8 cellular contexts compared by ENCODE assay signal in genomic region chr9:128733256-128733655, GRCh38. TPM values are rescaled to one million over a fixed set of nuclear protein-coding genes. Genes with fewer than 3 reads are reported as not detected.
DNase-seq lines count a peak whose midpoint lies in the region; ATAC-seq and TF ChIP-seq lines count a peak whose summit lies in the region.
"Had no signal": no experiment of that assay in that cellular context is flagged by ENCODE, and none has a peak within 500 bp of the region (broad histone marks: within the 10 kb centered on the region; RNA-seq: fewer than 3 reads in every experiment).

No MANE protein-coding gene starts in this region.

- no peaks in the 10 kb centered on the region for H3K9me3 ChIP-seq in mucosa of rectum (ENCODE audit: control insufficient read depth in 2 of 2, low read length in 2 of 2)

- H3K4me3 Mint-ChIP-seq in activated CD8-positive, alpha-beta memory T cell treated with anti-CD3 and anti-CD28 coated beads, Interleukin-2, amount 10 ng/mL, durations not matched to agents 7 days and 5 days = no peak overlapping the region
- H3K4me3 Mint-ChIP-seq: activated T-cell treated with anti-CD3 and anti-CD28 coated beads, Interleukin-2, amount 50 U/mL, for 72 hours had no signal

- H3K36me3 Mint-ChIP-seq in activated CD8-positive, alpha-beta memory T cell treated with anti-CD3 and anti-CD28 coated beads, Interleukin-2, amount 10 ng/mL, durations not matched to agents 7 days and 5 days = peaks cover 9% of the 10 kb centered on the region

- H3K9ac ChIP-seq in mucosa of rectum (ENCODE audit: low read depth in 1 of 2, low read length in 2 of 2) = peak overlapping the region; percentile 30 to 32

- TF ChIP-seq CTCF in GM10248 (IDR thresholded peaks at IDR 0.05; ENCODE audit: control extremely low read depth, extremely low read depth, low read depth, missing control alignments) (peak; percentile 49), epithelial cell of proximal tubule (conservative IDR thresholded peaks at IDR 0.05; ENCODE audit: low read depth, low read length) (peak; percentile 87)

- POLR2A ChIA-PET in GM10248 (lab: Yijun Ruan, JAX) = no interaction called here

- peak overlapping the region; percentile 40 for H3K4me3 ChIP-seq in epithelial cell of proximal tubule (ENCODE audit: low read depth, low read length)
- H3K4me3 ChIP-seq in mucosa of rectum (ENCODE audit: low read length in 2 of 2) = peak overlapping the region; percentile 31 to 41

- CTCF ChIA-PET in GM10248 (lab: Yijun Ruan, JAX) = interaction anchor here (1.0 to 2.4 kb wide), 11 partner anchors 8 to 195 kb away, joined by 3 to 11 read pairs (median 4); partner anchors contain the start of genes ENDOG, PKN3 and ZDHHC12
- CTCF ChIA-PET in activated CD8-positive, alpha-beta memory T cell treated with anti-CD3 and anti-CD28 coated beads, Interleukin-2, amount 10 ng/mL, durations not matched to agents 7 days and 5 days (lab: Charles Lee) = interaction anchor here (0.8 to 0.9 kb wide), 2 partner anchors 24 to 438 kb away, joined by 3 read pairs; no protein-coding TSS in a partner anchor

- peaks cover 0 to 3% of the 10 kb centered on the region in 2 donors for H3K4me1 ChIP-seq in mucosa of rectum (ENCODE audit: control insufficient read depth in 2 of 2, insufficient read depth in 2 of 2, low read length in 2 of 2)

- peak overlapping the region in 1 of 2 donors; percentile 21 for H3K27ac ChIP-seq in mucosa of rectum (ENCODE audit: low read depth in 2 of 2, low read length in 2 of 2)

- ATAC-seq in activated CD8-positive, alpha-beta memory T cell treated with anti-CD3 and anti-CD28 coated beads, Interleukin-2, amount 10 ng/mL, durations not matched to agents 7 days and 5 days = no peak
- no peak for ATAC-seq in HG02885 (IDR thresholded peaks at IDR 0.05; ENCODE audit: poor library complexity, unreplicated experiment)

- no peak overlapping the region for H3K27ac Mint-ChIP-seq in activated CD8-positive, alpha-beta memory T cell treated with anti-CD3 and anti-CD28 coated beads, Interleukin-2, amount 10 ng/mL, durations not matched to agents 7 days and 5 days
- H3K27ac Mint-ChIP-seq: activated T-cell treated with anti-CD3 and anti-CD28 coated beads, Interleukin-2, amount 50 U/mL, for 72 hours had no signal

- peaks cover 21 to 26% of the 10 kb centered on the region in 2 donors for H3K36me3 ChIP-seq in mucosa of rectum (ENCODE audit: control insufficient read depth in 2 of 2, insufficient read depth in 2 of 2, low read length in 2 of 2)

- peaks cover 4% of the 10 kb centered on the region for H3K4me1 Mint-ChIP-seq in activated CD8-positive, alpha-beta memory T cell treated with anti-CD3 and anti-CD28 coated beads, Interleukin-2, amount 10 ng/mL, durations not matched to agents 7 days and 5 days

- H3K9me3 Mint-ChIP-seq in activated CD8-positive, alpha-beta memory T cell treated with anti-CD3 and anti-CD28 coated beads, Interleukin-2, amount 10 ng/mL, durations not matched to agents 7 days and 5 days (ENCODE audit: low read depth) = no peaks in the 10 kb centered on the region
- H3K9me3 Mint-ChIP-seq: activated T-cell treated with anti-CD3 and anti-CD28 coated beads, Interleukin-2, amount 50 U/mL, for 72 hours had no signal

- DNase-seq in GM10248 (ENCODE audit: extremely low spot score) = no peak
- peak; percentile 39 for DNase-seq in NAMALWA (ENCODE audit: low spot score)
- peak; percentile 96 for DNase-seq in SK-N-DZ (ENCODE audit: low spot score)
- DNase-seq in epithelial cell of proximal tubule (ENCODE audit: low read depth) = peak; percentile 59
- DNase-seq in activated CD8-positive, alpha-beta memory T cell treated with anti-CD3 and anti-CD28 coated beads, Interleukin-2, amount 10 ng/mL, durations not matched to agents 7 days and 5 days = no peak

- no peaks in the 10 kb centered on the region for H3K27me3 ChIP-seq in mucosa of rectum (ENCODE audit: control insufficient read depth in 2 of 2, insufficient read depth in 2 of 2, low read length in 2 of 2)

- H3K27me3 Mint-ChIP-seq in activated CD8-positive, alpha-beta memory T cell treated with anti-CD3 and anti-CD28 coated beads, Interleukin-2, amount 10 ng/mL, durations not matched to agents 7 days and 5 days = no peaks in the 10 kb centered on the region

RNA-seq across cellular contexts. Expression of gene ZDHHC12, which starts 9.3 kb away (rescaled TPM):
- 66.6 and 72.9 TPM in 2 replicates for polyA plus RNA-seq in SK-N-DZ (2014; cell fraction: cytosol; rRNA removed)
- polyA plus RNA-seq in SK-N-DZ (2014; cell fraction: nucleus; rRNA removed) = 33.1 and 39.4 TPM in 2 replicates
- total RNA-seq in epithelial cell of proximal tubule = 106 and 119 TPM in 2 replicates
- 10 to 100 TPM; 67.8 to 90.0 TPM for total RNA-seq in activated CD8-positive, alpha-beta memory T cell treated with anti-CD3 and anti-CD28 coated beads, Interleukin-2, amount 10 ng/mL, durations not matched to agents 7 days and 5 days

RNA-seq across cellular contexts. Expression of gene PKN3, which starts 31.0 kb away (rescaled TPM):
- polyA plus RNA-seq in SK-N-DZ (2014; cell fraction: cytosol; rRNA removed) = 11.3 and 16.0 TPM in 2 replicates
- polyA plus RNA-seq in SK-N-DZ (2014; cell fraction: nucleus; rRNA removed) = 34.4 and 38.4 TPM in 2 replicates
- total RNA-seq in epithelial cell of proximal tubule = 16.5 and 28.4 TPM in 2 replicates
- 1 to 10 TPM; 8.1 to 9.1 TPM for total RNA-seq in activated CD8-positive, alpha-beta memory T cell treated with anti-CD3 and anti-CD28 coated beads, Interleukin-2, amount 10 ng/mL, durations not matched to agents 7 days and 5 days

RNA-seq across cellular contexts. Expression of gene ZER1, which starts 38.5 kb away (rescaled TPM):
- polyA plus RNA-seq in SK-N-DZ (2014; cell fraction: cytosol; rRNA removed) = 14.9 and 22.3 TPM in 2 replicates
- 16.7 and 18.1 TPM in 2 replicates for polyA plus RNA-seq in SK-N-DZ (2014; cell fraction: nucleus; rRNA removed)
- total RNA-seq in epithelial cell of proximal tubule = 11.5 and 15.3 TPM in 2 replicates
- total RNA-seq in activated CD8-positive, alpha-beta memory T cell treated with anti-CD3 and anti-CD28 coated beads, Interleukin-2, amount 10 ng/mL, durations not matched to agents 7 days and 5 days = 10 to 100 TPM; 17.7 to 18.2 TPM

RNA-seq across cellular contexts. Expression of gene SET, which starts 44.2 kb away (rescaled TPM):
- 703 and 794 TPM in 2 replicates for polyA plus RNA-seq in SK-N-DZ (2014; cell fraction: cytosol; rRNA removed)
- 501 and 513 TPM in 2 replicates for polyA plus RNA-seq in SK-N-DZ (2014; cell fraction: nucleus; rRNA removed)
- total RNA-seq in epithelial cell of proximal tubule = 331 and 406 TPM in 2 replicates
- total RNA-seq in activated CD8-positive, alpha-beta memory T cell treated with anti-CD3 and anti-CD28 coated beads, Interleukin-2, amount 10 ng/mL, durations not matched to agents 7 days and 5 days = 100 to 1,000 TPM; 436 to 623 TPM

RNA-seq across cellular contexts. Expression of gene TBC1D13, which starts 53.8 kb away (rescaled TPM):
- 12.0 and 25.2 TPM in 2 replicates for polyA plus RNA-seq in SK-N-DZ (2014; cell fraction: cytosol; rRNA removed)
- 12.1 and 12.3 TPM in 2 replicates for polyA plus RNA-seq in SK-N-DZ (2014; cell fraction: nucleus; rRNA removed)
- total RNA-seq in epithelial cell of proximal tubule = 11.3 and 27.1 TPM in 2 replicates
- total RNA-seq in activated CD8-positive, alpha-beta memory T cell treated with anti-CD3 and anti-CD28 coated beads, Interleukin-2, amount 10 ng/mL, durations not matched to agents 7 days and 5 days = 10 to 100 TPM; 21.5 to 22.2 TPM

Comparison
In these comparisons a context has a peak if more than half of its experiments do, and no peak if none do; other contexts are left out.
1. DNase-seq: peak in NAMALWA (single experiment), SK-N-DZ (single experiment) and epithelial cell of proximal tubule (single experiment); none in GM10248 (single experiment) and activated CD8-positive, alpha-beta memory T cell treated with anti-CD3 and anti-CD28 coated beads, Interleukin-2, amount 10 ng/mL, durations not matched to agents 7 days and 5 days (single experiment).